Comparison of ENCODE assay signal across 2 cellular contexts in the genomic region with DNA sequence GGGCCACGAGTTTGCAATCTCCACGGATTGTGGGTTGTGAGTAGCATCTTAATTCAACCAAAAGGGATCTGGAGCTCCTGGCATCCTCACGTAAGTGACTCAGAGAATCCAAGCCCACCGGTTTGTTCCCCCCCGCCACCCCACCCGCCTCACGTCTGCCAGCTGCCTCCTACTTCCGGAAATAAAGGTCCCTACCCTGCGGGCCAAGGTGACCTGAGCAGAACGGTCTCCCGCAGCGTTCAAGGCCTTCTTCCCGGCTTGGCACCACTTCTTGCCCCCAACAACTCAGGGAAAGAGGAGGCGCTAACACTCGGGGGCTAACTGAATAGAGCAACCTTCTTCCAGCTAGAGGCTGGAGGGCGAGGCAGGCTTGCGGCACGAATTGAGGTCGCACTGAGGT.
TF ChIP-seq lines count a peak whose summit lies in the region.

No MANE protein-coding gene starts in this region.

TF ChIP-seq in IMR-90, 13 proteins besides CTCF, POLR2A, EP300 and RAD21:
- TF ChIP-seq, protein P1, sequence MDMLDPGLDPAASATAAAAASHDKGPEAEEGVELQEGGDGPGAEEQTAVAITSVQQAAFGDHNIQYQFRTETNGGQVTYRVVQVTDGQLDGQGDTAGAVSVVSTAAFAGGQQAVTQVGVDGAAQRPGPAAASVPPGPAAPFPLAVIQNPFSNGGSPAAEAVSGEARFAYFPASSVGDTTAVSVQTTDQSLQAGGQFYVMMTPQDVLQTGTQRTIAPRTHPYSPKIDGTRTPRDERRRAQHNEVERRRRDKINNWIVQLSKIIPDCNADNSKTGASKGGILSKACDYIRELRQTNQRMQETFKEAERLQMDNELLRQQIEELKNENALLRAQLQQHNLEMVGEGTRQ (IDR thresholded peaks at IDR 0.05; ENCODE audit: low read depth, low read length) = no peak
- TF ChIP-seq NFE2L2 (IDR thresholded peaks at IDR 0.05; ENCODE audit: low read depth, low read length) = no peak
- no peak for TF ChIP-seq RCOR1 (IDR thresholded peaks at IDR 0.05; ENCODE audit: insufficient replicate concordance, low read length)
- TF ChIP-seq BHLHE40 (IDR thresholded peaks at IDR 0.05; ENCODE audit: low read depth, low read length) = no peak
- no peak for TF ChIP-seq SMC3 (IDR thresholded peaks at IDR 0.05; ENCODE audit: low read depth, low read length)
- no peak for TF ChIP-seq MXI1 (IDR thresholded peaks at IDR 0.05; ENCODE audit: borderline replicate concordance, low read depth, low read length)
- no peak for TF ChIP-seq CEBPB (IDR thresholded peaks at IDR 0.05; ENCODE audit: low read depth, low read length)
- no peak for TF ChIP-seq MAFK (IDR thresholded peaks at IDR 0.05; ENCODE audit: low read depth, low read length)
- no peak for TF ChIP-seq CHD1 (IDR thresholded peaks at IDR 0.05; ENCODE audit: low read depth, low read length)
- TF ChIP-seq, protein P2, sequence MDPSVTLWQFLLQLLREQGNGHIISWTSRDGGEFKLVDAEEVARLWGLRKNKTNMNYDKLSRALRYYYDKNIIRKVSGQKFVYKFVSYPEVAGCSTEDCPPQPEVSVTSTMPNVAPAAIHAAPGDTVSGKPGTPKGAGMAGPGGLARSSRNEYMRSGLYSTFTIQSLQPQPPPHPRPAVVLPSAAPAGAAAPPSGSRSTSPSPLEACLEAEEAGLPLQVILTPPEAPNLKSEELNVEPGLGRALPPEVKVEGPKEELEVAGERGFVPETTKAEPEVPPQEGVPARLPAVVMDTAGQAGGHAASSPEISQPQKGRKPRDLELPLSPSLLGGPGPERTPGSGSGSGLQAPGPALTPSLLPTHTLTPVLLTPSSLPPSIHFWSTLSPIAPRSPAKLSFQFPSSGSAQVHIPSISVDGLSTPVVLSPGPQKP (IDR thresholded peaks at IDR 0.05; ENCODE audit: borderline replicate concordance, low read depth, low read length) = no peak
- no peak for TF ChIP-seq MAZ (IDR thresholded peaks at IDR 0.05; ENCODE audit: borderline replicate concordance, low read depth, low read length)
- TF ChIP-seq RFX5 (IDR thresholded peaks at IDR 0.05; ENCODE audit: low read depth, low read length) = no peak
- TF ChIP-seq FOS (IDR thresholded peaks at IDR 0.05; ENCODE audit: low read depth, low read length) = no peak

TF ChIP-seq in H1, 55 proteins besides CTCF, POLR2A, EP300 and RAD21:
- TF ChIP-seq SP4 (IDR thresholded peaks at IDR 0.05; ENCODE audit: low read length) (no peak), SIRT6 (IDR thresholded peaks at IDR 0.05; ENCODE audit: low read length) (no peak), RXRA (IDR thresholded peaks at IDR 0.05; ENCODE audit: insufficient read depth, low read depth, low read length) (no peak), POLR2AphosphoS5 (IDR thresholded peaks at IDR 0.05; ENCODE audit: low read depth, low read length) (no peak), SP1 (IDR thresholded peaks at IDR 0.05; ENCODE audit: low read depth, low read length) (no peak), SP2 (IDR thresholded peaks at IDR 0.05; ENCODE audit: low read length) (no peak), NANOG (IDR thresholded peaks at IDR 0.05; ENCODE audit: insufficient read depth, low read depth, low read length, poor library complexity, severe bottlenecking) (no peak), RBBP5 (IDR thresholded peaks at IDR 0.05; ENCODE audit: borderline replicate concordance, low read depth, low read length) (no peak), SIN3A (conservative IDR thresholded peaks at IDR 0.05 in 1 of 2, IDR thresholded peaks at IDR 0.05 in 1 of 2; ENCODE audit: low read depth in 1 of 2, low read length in 2 of 2) (no peak), CEBPB (IDR thresholded peaks at IDR 0.05; ENCODE audit: low read depth, low read length) (no peak), HDAC2 (IDR thresholded peaks at IDR 0.05; ENCODE audit: borderline replicate concordance in 1 of 2, low read depth in 2 of 2, low read length in 2 of 2) (no peak), BACH1 (IDR thresholded peaks at IDR 0.05; ENCODE audit: low read length) (no peak)
- TF ChIP-seq, protein P3, sequence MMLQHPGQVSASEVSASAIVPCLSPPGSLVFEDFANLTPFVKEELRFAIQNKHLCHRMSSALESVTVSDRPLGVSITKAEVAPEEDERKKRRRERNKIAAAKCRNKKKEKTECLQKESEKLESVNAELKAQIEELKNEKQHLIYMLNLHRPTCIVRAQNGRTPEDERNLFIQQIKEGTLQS (IDR thresholded peaks at IDR 0.05; ENCODE audit: insufficient read depth, low read depth, low read length) = no peak
